25 cellular contexts compared by ENCODE assay signal in genomic region chr11:36345535-36346141, GRCh38. TPM values are rescaled to one million over a fixed set of nuclear protein-coding genes. Genes with fewer than 3 reads are reported as not detected.
DNase-seq lines count a peak whose midpoint lies in the region; ATAC-seq and TF ChIP-seq lines count a peak whose summit lies in the region.
"Had no signal": no experiment of that assay in that cellular context is flagged by ENCODE, and none has a peak within 500 bp of the region (broad histone marks: within the 10 kb centered on the region; RNA-seq: fewer than 3 reads in every experiment).

No MANE protein-coding gene starts in this region.

- H3K9me3 Mint-ChIP-seq in activated CD4-positive, alpha-beta T cell treated with anti-CD3 and anti-CD28 coated beads for 36 hours (ENCODE audit: low read depth): no peaks in the 10 kb centered on the region
- H3K9me3 Mint-ChIP-seq in activated CD4-positive, alpha-beta T cell treated with anti-CD3 and anti-CD28 coated beads, Interleukin-2, amount 10 ng/mL, durations not matched to agents 7 days and 5 days: no peaks in the 10 kb centered on the region
- H3K9me3 Mint-ChIP-seq: GM23338, HFFc6, IgD-negative memory B cell had no signal

- H3K4me3 Mint-ChIP-seq in activated CD4-positive, alpha-beta T cell treated with anti-CD3 and anti-CD28 coated beads for 36 hours: no peak overlapping the region
- no peak overlapping the region for H3K4me3 Mint-ChIP-seq in activated CD4-positive, alpha-beta T cell treated with anti-CD3 and anti-CD28 coated beads, Interleukin-2, amount 10 ng/mL, durations not matched to agents 7 days and 5 days
- H3K4me3 Mint-ChIP-seq: CD4-positive, CD25-positive, alpha-beta regulatory T cell; GM23338; HFFc6; IgD-negative memory B cell had no signal

- peak overlapping the region; percentile 6 to 41 for H3K4me3 ChIP-seq in duodenal mucosa (ENCODE audit: low read depth in 1 of 2, low read length in 2 of 2)
- no peak overlapping the region for H3K4me3 ChIP-seq in mesenchymal stem cell (ENCODE audit: insufficient read depth in 1 of 2, low read depth in 1 of 2, low read length in 2 of 2)
- peak overlapping the region in 1 of 4 donors; percentile 8 for H3K4me3 ChIP-seq in transverse colon
- no peak overlapping the region for H3K4me3 ChIP-seq in mammary epithelial cell (replicated peaks in 1 of 3; ENCODE audit: insufficient read depth in 1 of 3, low read depth in 2 of 3, low read length in 3 of 3)
- H3K4me3 ChIP-seq: BLaER1, GM23338, HAP-1 had no signal

- intact Hi-C loops in activated CD4-positive, alpha-beta T cell treated with anti-CD3 and anti-CD28 coated beads for 36 hours (cut with DNase I, micrococcal nuclease): loop anchor here in 1 of 2 experiments (2.0 kb wide), 1 partner anchor 39 kb away; no protein-coding TSS in a partner anchor
- intact Hi-C loops in transverse colon (cut with DNase I; ENCODE audit: low total_unique reads): no loop called here
- intact Hi-C loops in mammary epithelial cell (cut with micrococcal nuclease): no loop called here

- H2BK12ac ChIP-seq in mesenchymal stem cell (ENCODE audit: low read length in 2 of 2): no peak overlapping the region

- peaks cover 17% of the 10 kb centered on the region for H3K27me3 Mint-ChIP-seq in activated CD4-positive, alpha-beta T cell treated with anti-CD3 and anti-CD28 coated beads for 36 hours
- peaks cover 29% of the 10 kb centered on the region for H3K27me3 Mint-ChIP-seq in activated CD4-positive, alpha-beta T cell treated with anti-CD3 and anti-CD28 coated beads, Interleukin-2, amount 10 ng/mL, durations not matched to agents 7 days and 5 days

- H3K4me2 ChIP-seq in mesenchymal stem cell (ENCODE audit: low read length, poor library complexity, severe bottlenecking) (no peak overlapping the region), mammary epithelial cell (ENCODE audit: insufficient read depth, low read depth, low read length) (no peak overlapping the region)
- H3K4me2 ChIP-seq: BLaER1, GM23338, KMS-11 had no signal

- peak overlapping the region; percentile 61 for H2AK5ac ChIP-seq in mesenchymal stem cell (ENCODE audit: low read length, severe bottlenecking)

- H3K9ac ChIP-seq in duodenal mucosa (ENCODE audit: low read depth in 1 of 2, low read length in 2 of 2) (no peak overlapping the region), mesenchymal stem cell (ENCODE audit: low read length) (no peak overlapping the region), mammary epithelial cell (ENCODE audit: insufficient read depth, low read length) (no peak overlapping the region)
- H3K9ac ChIP-seq: BLaER1, KMS-11 had no signal

- dilution Hi-C loops in mammary epithelial cell (cut with HindIII; ENCODE audit: low sequenced_read_pairs): no loop called here

- no peak overlapping the region for H3K18ac ChIP-seq in mesenchymal stem cell (ENCODE audit: low read depth in 1 of 2, low read length in 2 of 2)

- H3K4me1 ChIP-seq in duodenal mucosa (ENCODE audit: control insufficient read depth in 1 of 2, insufficient read depth in 2 of 2, low read length in 2 of 2) (peaks cover 7 to 8% of the 10 kb centered on the region in 2 donors), mesenchymal stem cell (ENCODE audit: control insufficient read depth, insufficient read depth, low read depth, low read length) (peaks cover 6% of the 10 kb centered on the region), transverse colon (peaks cover 0 to 21% (median 4%) of the 10 kb centered on the region in 4 donors), mammary epithelial cell (ENCODE audit: insufficient read depth, low read length) (no peaks in the 10 kb centered on the region)

- CTCF ChIA-PET in activated CD4-positive, alpha-beta T cell treated with anti-CD3 and anti-CD28 coated beads for 36 hours (lab: Charles Lee): interaction anchor here (0.6 kb wide), 1 partner anchor 24 kb away, joined by 3 read pairs; no protein-coding TSS in a partner anchor
- CTCF ChIA-PET in activated CD4-positive, alpha-beta T cell treated with anti-CD3 and anti-CD28 coated beads, Interleukin-2, amount 10 ng/mL, durations not matched to agents 7 days and 5 days (lab: Charles Lee): no interaction called here
- CTCF ChIA-PET in mammary epithelial cell (lab: Charles Lee; ENCODE audit: low non-redundant PET): no interaction called here

- peaks cover 72% of the 10 kb centered on the region for H3K4me1 Mint-ChIP-seq in activated CD4-positive, alpha-beta T cell treated with anti-CD3 and anti-CD28 coated beads for 36 hours
- H3K4me1 Mint-ChIP-seq in activated CD4-positive, alpha-beta T cell treated with anti-CD3 and anti-CD28 coated beads, Interleukin-2, amount 10 ng/mL, durations not matched to agents 7 days and 5 days: peaks cover 16% of the 10 kb centered on the region
- H3K4me1 Mint-ChIP-seq: GM23338, IgD-negative memory B cell had no signal

- POLR2A ChIA-PET in activated CD4-positive, alpha-beta T cell treated with anti-CD3 and anti-CD28 coated beads for 36 hours (lab: Charles Lee): no interaction called here
- POLR2A ChIA-PET in activated CD4-positive, alpha-beta T cell treated with anti-CD3 and anti-CD28 coated beads, Interleukin-2, amount 10 ng/mL, durations not matched to agents 7 days and 5 days (lab: Charles Lee): no interaction called here

- H2BK120ac ChIP-seq in mesenchymal stem cell (ENCODE audit: low read depth, low read length): no peak overlapping the region

- H2BK15ac ChIP-seq in mesenchymal stem cell (ENCODE audit: low read depth, poor library complexity, severe bottlenecking): no peak overlapping the region

- BruUV-seq in mammary epithelial cell (replicated peaks; lab: Mats Ljungman, UMichigan): no TSS peak

- H3K27me3 ChIP-seq in duodenal mucosa (ENCODE audit: control insufficient read depth in 1 of 2, insufficient read depth in 2 of 2, low read length in 2 of 2) (no peaks in the 10 kb centered on the region), mesenchymal stem cell (ENCODE audit: control insufficient read depth in 1 of 2, insufficient read depth in 1 of 2, low read length in 2 of 2) (peaks cover 0 to 26% of the 10 kb centered on the region in 2 experiments), transverse colon (no peaks in the 10 kb centered on the region), mammary epithelial cell (ENCODE audit: insufficient read depth, low read length) (no peaks in the 10 kb centered on the region)
- H3K27me3 ChIP-seq: BLaER1 had no signal

- TF ChIP-seq EP300 in transverse colon (IDR thresholded peaks at IDR 0.05; ENCODE audit: low read depth): no peak

- H3K27ac ChIP-seq in duodenal mucosa (ENCODE audit: low read depth, low read length) (no peak overlapping the region), mesenchymal stem cell (ENCODE audit: low read length, poor library complexity, severe bottlenecking) (no peak overlapping the region), transverse colon (peak overlapping the region; percentile 79 to 87 (median 82)), mammary epithelial cell (ENCODE audit: insufficient read depth, low read depth, low read length) (no peak overlapping the region)
- H3K27ac ChIP-seq: BLaER1, HL-60, KMS-11, RWPE1 had no signal

- H3K9me3 ChIP-seq in duodenal mucosa (ENCODE audit: control insufficient read depth in 1 of 2, low read length in 2 of 2) (no peaks in the 10 kb centered on the region), mesenchymal stem cell (ENCODE audit: control insufficient read depth, low read length) (no peaks in the 10 kb centered on the region), transverse colon (no peaks in the 10 kb centered on the region), mammary epithelial cell (replicated peaks; ENCODE audit: insufficient read depth, low read length) (no peaks in the 10 kb centered on the region)
- H3K9me3 ChIP-seq: BLaER1, HAP-1 had no signal

- H4K8ac ChIP-seq in mesenchymal stem cell (ENCODE audit: low read length): no peak overlapping the region

- H3K36me3 Mint-ChIP-seq in activated CD4-positive, alpha-beta T cell treated with anti-CD3 and anti-CD28 coated beads for 36 hours (ENCODE audit: low read depth): no peaks in the 10 kb centered on the region
- no peaks in the 10 kb centered on the region for H3K36me3 Mint-ChIP-seq in activated CD4-positive, alpha-beta T cell treated with anti-CD3 and anti-CD28 coated beads, Interleukin-2, amount 10 ng/mL, durations not matched to agents 7 days and 5 days (ENCODE audit: low read depth)
- H3K36me3 Mint-ChIP-seq: CD4-positive, CD25-positive, alpha-beta regulatory T cell; IgD-negative memory B cell had no signal

- in situ Hi-C loops in transverse colon (cut with MboI; ENCODE audit: low pct_ligation_motif_present in 1 of 4, low pct_unique_long_range_greater_than_20kb in 1 of 4, low sequenced_read_pairs in 3 of 4) (no loop called here), mammary epithelial cell (cut with MboI; ENCODE audit: low sequenced_read_pairs in 2 of 2) (no loop called here)

- WGBS in mesenchymal stem cell: 99% methylated on average over 7 of the region's 7 CpGs
- WGBS in transverse colon (ENCODE audit: low coverage in 1 of 2), 2 donors: 51 to 60% methylated on average over 7 of the region's 7 CpGs
- WGBS in mammary epithelial cell (ENCODE audit: low coverage, missing lambda C conversion rate): 79% methylated on average over 7 of the region's 7 CpGs

- no peak overlapping the region for H4K91ac ChIP-seq in mesenchymal stem cell (ENCODE audit: low read length)

- no peak for ATAC-seq in activated CD4-positive, alpha-beta T cell treated with anti-CD3 and anti-CD28 coated beads for 36 hours
- ATAC-seq in HG03469 (IDR thresholded peaks at IDR 0.05; ENCODE audit: unreplicated experiment): no peak
- ATAC-seq: GM23338 had no signal

- H3K4ac ChIP-seq in mesenchymal stem cell (ENCODE audit: low read depth in 1 of 2, low read length in 2 of 2): no peak overlapping the region

- DNase-seq in activated CD4-positive, alpha-beta T cell treated with anti-CD3 and anti-CD28 coated beads for 36 hours: no peak
- no peak for DNase-seq in activated CD4-positive, alpha-beta T cell treated with anti-CD3 and anti-CD28 coated beads, Interleukin-2, amount 10 ng/mL, durations not matched to agents 7 days and 5 days
- no peak for DNase-seq in mesenchymal stem cell
- peak; percentile 45 for DNase-seq in transverse colon
- DNase-seq in mammary epithelial cell: no peak
- no peak for DNase-seq in NCI-H2227 (lab: John Stamatoyannopoulos, UW; ENCODE audit: unreplicated experiment)
- DNase-seq: CD4-positive, CD25-positive, alpha-beta regulatory T cell; DMS153; DND-41; HFFc6; MM.1S; NCI-H2029 treated with DMSO at 0.1 percent for 48 hours; NCI-H2171 treated with DMSO at 0.1 percent for 48 hours; NCI-H524; NCI-H774; SHP77 had no signal

- H3K27ac Mint-ChIP-seq in activated CD4-positive, alpha-beta T cell treated with anti-CD3 and anti-CD28 coated beads for 36 hours: peak overlapping the region; percentile 64
- H3K27ac Mint-ChIP-seq in activated CD4-positive, alpha-beta T cell treated with anti-CD3 and anti-CD28 coated beads, Interleukin-2, amount 10 ng/mL, durations not matched to agents 7 days and 5 days: no peak overlapping the region
- H3K27ac Mint-ChIP-seq: GM23338, IgD-negative memory B cell had no signal

- no peaks in the 10 kb centered on the region for H3K79me1 ChIP-seq in mesenchymal stem cell (replicated peaks; ENCODE audit: low read length, poor library complexity, severe bottlenecking)

- no peak overlapping the region for H3K23ac ChIP-seq in mesenchymal stem cell (ENCODE audit: low read length in 2 of 2)

- H3K36me3 ChIP-seq in duodenal mucosa (ENCODE audit: control insufficient read depth in 1 of 2, insufficient read depth in 2 of 2, low read length in 2 of 2): no peaks in the 10 kb centered on the region
- H3K36me3 ChIP-seq in mesenchymal stem cell (ENCODE audit: control insufficient read depth in 1 of 2, insufficient read depth in 2 of 2, low read depth in 1 of 2, low read length in 2 of 2): no peaks in the 10 kb centered on the region
- H3K36me3 ChIP-seq in transverse colon: no peaks in the 10 kb centered on the region
- no peaks in the 10 kb centered on the region for H3K36me3 ChIP-seq in mammary epithelial cell (ENCODE audit: insufficient read depth, low read length)
- H3K36me3 ChIP-seq: BLaER1, HAP-1 had no signal

- TF ChIP-seq CTCF in transverse colon (IDR thresholded peaks at IDR 0.05) (no peak), mammary epithelial cell (conservative IDR thresholded peaks at IDR 0.05 in 1 of 2, IDR thresholded peaks at IDR 0.05 in 1 of 2; ENCODE audit: extremely low read depth in 1 of 2, insufficient read depth in 1 of 2, low read depth in 1 of 2, low read length in 2 of 2) (no peak)

- no peak overlapping the region for H2AFZ ChIP-seq in mesenchymal stem cell (ENCODE audit: low read depth, low read length)
- H2AFZ ChIP-seq in mammary epithelial cell (ENCODE audit: low read depth, low read length): no peak overlapping the region
- H2AFZ ChIP-seq: GM23338 had no signal

- H4K20me1 ChIP-seq in mammary epithelial cell (ENCODE audit: insufficient read depth, low read length): no peaks in the 10 kb centered on the region
- H4K20me1 ChIP-seq: BLaER1 had no signal

- no peak overlapping the region for H2BK5ac ChIP-seq in mesenchymal stem cell (ENCODE audit: low read depth, low read length, poor library complexity, severe bottlenecking)

- H3K14ac ChIP-seq in mesenchymal stem cell (ENCODE audit: low read length in 2 of 2): no peak overlapping the region

- TF ChIP-seq POLR2A in transverse colon (IDR thresholded peaks at IDR 0.05): peak; percentile 46

- H3K79me2 ChIP-seq in mammary epithelial cell (ENCODE audit: insufficient read depth, low read length): no peaks in the 10 kb centered on the region

RNA-seq across cellular contexts. Expression of gene PRR5L, which starts 49.5 kb away (rescaled TPM):
- total RNA-seq in activated CD4-positive, alpha-beta T cell treated with anti-CD3 and anti-CD28 coated beads for 36 hours: 10 to 100 TPM; 23.2 to 28.6 TPM
- total RNA-seq in activated CD4-positive, alpha-beta T cell treated with anti-CD3 and anti-CD28 coated beads, Interleukin-2, amount 10 ng/mL, durations not matched to agents 7 days and 5 days: 1 to 10 TPM; 6.9 to 7.3 TPM
- 4.9 TPM for polyA plus RNA-seq in mesenchymal stem cell (2013, experiment 1 of 2)
- 5.7 TPM for polyA plus RNA-seq in mesenchymal stem cell (2013, experiment 2 of 2)
- 100 to 1,000 TPM; 203 to 418 (median 251) TPM for total RNA-seq in transverse colon
- 1 to 10 TPM; 6.8 to 7.3 TPM for total RNA-seq in mammary epithelial cell
- polyA plus RNA-seq in mammary epithelial cell: 13.5 TPM
- polyA minus RNA-seq in mammary epithelial cell: 46.9 TPM

RNA-seq across cellular contexts. Expression of gene COMMD9, which starts 56.4 kb away (rescaled TPM):
- total RNA-seq in activated CD4-positive, alpha-beta T cell treated with anti-CD3 and anti-CD28 coated beads for 36 hours: 10 to 100 TPM; 33.0 to 44.6 TPM
- total RNA-seq in activated CD4-positive, alpha-beta T cell treated with anti-CD3 and anti-CD28 coated beads, Interleukin-2, amount 10 ng/mL, durations not matched to agents 7 days and 5 days: 10 to 100 TPM; 47.1 to 52.8 TPM
- polyA plus RNA-seq in mesenchymal stem cell (2013, experiment 1 of 2): 63.0 TPM
- 75.3 TPM for polyA plus RNA-seq in mesenchymal stem cell (2013, experiment 2 of 2)
- 10 to 100 TPM; 22.4 to 46.2 (median 33.9) TPM for total RNA-seq in transverse colon
- total RNA-seq in mammary epithelial cell: 10 to 100 TPM; 30.7 to 46.5 TPM
- polyA plus RNA-seq in mammary epithelial cell: 51.7 TPM
- 27.2 TPM for polyA minus RNA-seq in mammary epithelial cell

Comparison
In these comparisons a context has a peak if more than half of its experiments do, and no peak if none do; other contexts are left out.
1. H3K27ac ChIP-seq: peak in transverse colon (4 of 4); none in duodenal mucosa (single experiment), mesenchymal stem cell (single experiment) and mammary epithelial cell (single experiment).
2. H3K4me3 ChIP-seq: peak in duodenal mucosa (2 of 2); none in mesenchymal stem cell (0 of 2) and mammary epithelial cell (0 of 3).
3. RNA of gene PRR5L, which starts 49.5 kb away (total RNA-seq): 203 to 418 TPM in transverse colon; 23.2 to 28.6 TPM in activated CD4-positive, alpha-beta T cell treated with anti-CD3 and anti-CD28 coated beads for 36 hours, 6.9 to 7.3 TPM in activated CD4-positive, alpha-beta T cell treated with anti-CD3 and anti-CD28 coated beads, Interleukin-2, amount 10 ng/mL, durations not matched to agents 7 days and 5 days and 6.8 to 7.3 TPM in mammary epithelial cell; every median in the first group is over 4 times any median in the second.